Comparison of ENCODE assay signal across 1 cellular context in the genomic region with DNA sequence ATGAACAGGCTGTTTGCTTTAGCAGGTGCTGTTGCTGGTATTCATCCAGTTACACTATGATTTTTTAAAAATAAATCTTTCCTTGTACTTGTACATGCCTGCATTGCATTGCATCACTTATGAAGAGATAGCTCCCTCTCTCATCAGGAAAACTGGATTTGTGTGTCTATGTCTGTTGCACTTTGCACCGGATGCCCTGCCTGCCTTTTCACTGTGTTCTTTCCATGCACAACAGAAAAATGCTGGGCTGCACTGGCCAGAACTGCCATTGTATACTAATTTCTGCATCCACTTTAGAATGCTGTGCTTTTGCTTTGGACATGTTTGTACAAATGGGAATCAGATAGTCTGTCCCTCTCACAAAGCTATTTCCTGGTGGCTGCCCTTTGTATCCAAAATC.
TF ChIP-seq lines count a peak whose summit lies in the region.

No MANE protein-coding gene starts in this region.

TF ChIP-seq in HepG2, 621 proteins besides CTCF, POLR2A, EP300 and RAD21 (continued from another document):
- TF ChIP-seq SAP130 (CRISPR knock-in tag; IDR thresholded peaks at IDR 0.05; ENCODE audit: low read depth) = peak; percentile 50
- TF ChIP-seq, protein P1, sequence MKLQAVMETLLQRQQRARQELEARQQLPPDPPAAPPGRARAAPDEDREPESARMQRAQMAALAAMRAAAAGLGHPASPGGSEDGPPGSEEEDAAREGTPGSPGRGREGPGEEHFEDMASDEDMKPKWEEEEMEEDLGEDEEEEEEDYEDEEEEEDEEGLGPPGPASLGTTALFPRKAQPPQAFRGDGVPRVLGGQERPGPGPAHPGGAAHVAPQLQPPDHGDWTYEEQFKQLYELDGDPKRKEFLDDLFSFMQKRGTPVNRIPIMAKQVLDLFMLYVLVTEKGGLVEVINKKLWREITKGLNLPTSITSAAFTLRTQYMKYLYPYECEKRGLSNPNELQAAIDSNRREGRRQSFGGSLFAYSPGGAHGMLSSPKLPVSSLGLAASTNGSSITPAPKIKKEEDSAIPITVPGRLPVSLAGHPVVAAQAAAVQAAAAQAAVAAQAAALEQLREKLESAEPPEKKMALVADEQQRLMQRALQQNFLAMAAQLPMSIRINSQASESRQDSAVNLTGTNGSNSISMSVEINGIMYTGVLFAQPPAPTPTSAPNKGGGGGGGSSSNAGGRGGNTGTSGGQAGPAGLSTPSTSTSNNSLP (IDR thresholded peaks at IDR 0.05; ENCODE audit: low read depth, low read length) = peak; percentile 75
- no peak for TF ChIP-seq CBX2 (IDR thresholded peaks at IDR 0.05; ENCODE audit: low read depth, low read length)
- no peak for TF ChIP-seq CBX2 (CRISPR knock-in tag; IDR thresholded peaks at IDR 0.05; ENCODE audit: low read depth)
- peak; percentile 53; the same call in 1 of the 2 replicates for TF ChIP-seq HNF4G (IDR thresholded peaks at IDR 0.05; ENCODE audit: borderline replicate concordance, low read depth, low read length)
- TF ChIP-seq HNF4G (CRISPR knock-in tag; IDR thresholded peaks at IDR 0.05; ENCODE audit: borderline replicate concordance, low read depth) = peak; percentile 33; the same call in 1 of the 2 replicates
- peak; percentile 54; the same call in 1 of the 2 replicates for TF ChIP-seq ZKSCAN8 (CRISPR knock-in tag; IDR thresholded peaks at IDR 0.05; ENCODE audit: borderline replicate concordance)
- TF ChIP-seq ETV5 (CRISPR knock-in tag; IDR thresholded peaks at IDR 0.05; ENCODE audit: borderline replicate concordance) = peak; percentile 93
- no peak for TF ChIP-seq CBFB (CRISPR knock-in tag; IDR thresholded peaks at IDR 0.05)
- peak; percentile 90 for TF ChIP-seq SALL1 (CRISPR knock-in tag; IDR thresholded peaks at IDR 0.05)
- TF ChIP-seq POGZ (CRISPR knock-in tag; IDR thresholded peaks at IDR 0.05) = peak; percentile 70
- no peak for TF ChIP-seq FOXP1 (IDR thresholded peaks at IDR 0.05)
- peak; percentile 34; the same call in 1 of the 2 replicates for TF ChIP-seq FOXP1 (CRISPR knock-in tag; IDR thresholded peaks at IDR 0.05)
- TF ChIP-seq, protein P2, sequence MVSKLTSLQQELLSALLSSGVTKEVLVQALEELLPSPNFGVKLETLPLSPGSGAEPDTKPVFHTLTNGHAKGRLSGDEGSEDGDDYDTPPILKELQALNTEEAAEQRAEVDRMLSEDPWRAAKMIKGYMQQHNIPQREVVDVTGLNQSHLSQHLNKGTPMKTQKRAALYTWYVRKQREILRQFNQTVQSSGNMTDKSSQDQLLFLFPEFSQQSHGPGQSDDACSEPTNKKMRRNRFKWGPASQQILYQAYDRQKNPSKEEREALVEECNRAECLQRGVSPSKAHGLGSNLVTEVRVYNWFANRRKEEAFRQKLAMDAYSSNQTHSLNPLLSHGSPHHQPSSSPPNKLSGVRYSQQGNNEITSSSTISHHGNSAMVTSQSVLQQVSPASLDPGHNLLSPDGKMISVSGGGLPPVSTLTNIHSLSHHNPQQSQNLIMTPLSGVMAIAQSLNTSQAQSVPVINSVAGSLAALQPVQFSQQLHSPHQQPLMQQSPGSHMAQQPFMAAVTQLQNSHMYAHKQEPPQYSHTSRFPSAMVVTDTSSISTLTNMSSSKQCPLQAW (CRISPR knock-in tag; IDR thresholded peaks at IDR 0.05) = 0 out of 2 replicates have a peak, but pooled peaks have one; percentile 38
- peak; percentile 48 for TF ChIP-seq SKI (IDR thresholded peaks at IDR 0.05; ENCODE audit: partially characterized antibody)
- TF ChIP-seq ZNF775 (CRISPR knock-in tag; IDR thresholded peaks at IDR 0.05; ENCODE audit: borderline replicate concordance) = no peak
- TF ChIP-seq, protein P3, sequence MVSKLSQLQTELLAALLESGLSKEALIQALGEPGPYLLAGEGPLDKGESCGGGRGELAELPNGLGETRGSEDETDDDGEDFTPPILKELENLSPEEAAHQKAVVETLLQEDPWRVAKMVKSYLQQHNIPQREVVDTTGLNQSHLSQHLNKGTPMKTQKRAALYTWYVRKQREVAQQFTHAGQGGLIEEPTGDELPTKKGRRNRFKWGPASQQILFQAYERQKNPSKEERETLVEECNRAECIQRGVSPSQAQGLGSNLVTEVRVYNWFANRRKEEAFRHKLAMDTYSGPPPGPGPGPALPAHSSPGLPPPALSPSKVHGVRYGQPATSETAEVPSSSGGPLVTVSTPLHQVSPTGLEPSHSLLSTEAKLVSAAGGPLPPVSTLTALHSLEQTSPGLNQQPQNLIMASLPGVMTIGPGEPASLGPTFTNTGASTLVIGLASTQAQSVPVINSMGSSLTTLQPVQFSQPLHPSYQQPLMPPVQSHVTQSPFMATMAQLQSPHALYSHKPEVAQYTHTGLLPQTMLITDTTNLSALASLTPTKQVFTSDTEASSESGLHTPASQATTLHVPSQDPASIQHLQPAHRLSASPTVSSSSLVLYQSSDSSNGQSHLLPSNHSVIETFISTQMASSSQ (IDR thresholded peaks at IDR 0.05; ENCODE audit: low read depth) = no peak
- TF ChIP-seq, protein P3 (CRISPR knock-in tag; IDR thresholded peaks at IDR 0.05; ENCODE audit: borderline replicate concordance) = 0 out of 2 replicates have a peak, but pooled peaks have one; percentile 18
- TF ChIP-seq, protein P4, sequence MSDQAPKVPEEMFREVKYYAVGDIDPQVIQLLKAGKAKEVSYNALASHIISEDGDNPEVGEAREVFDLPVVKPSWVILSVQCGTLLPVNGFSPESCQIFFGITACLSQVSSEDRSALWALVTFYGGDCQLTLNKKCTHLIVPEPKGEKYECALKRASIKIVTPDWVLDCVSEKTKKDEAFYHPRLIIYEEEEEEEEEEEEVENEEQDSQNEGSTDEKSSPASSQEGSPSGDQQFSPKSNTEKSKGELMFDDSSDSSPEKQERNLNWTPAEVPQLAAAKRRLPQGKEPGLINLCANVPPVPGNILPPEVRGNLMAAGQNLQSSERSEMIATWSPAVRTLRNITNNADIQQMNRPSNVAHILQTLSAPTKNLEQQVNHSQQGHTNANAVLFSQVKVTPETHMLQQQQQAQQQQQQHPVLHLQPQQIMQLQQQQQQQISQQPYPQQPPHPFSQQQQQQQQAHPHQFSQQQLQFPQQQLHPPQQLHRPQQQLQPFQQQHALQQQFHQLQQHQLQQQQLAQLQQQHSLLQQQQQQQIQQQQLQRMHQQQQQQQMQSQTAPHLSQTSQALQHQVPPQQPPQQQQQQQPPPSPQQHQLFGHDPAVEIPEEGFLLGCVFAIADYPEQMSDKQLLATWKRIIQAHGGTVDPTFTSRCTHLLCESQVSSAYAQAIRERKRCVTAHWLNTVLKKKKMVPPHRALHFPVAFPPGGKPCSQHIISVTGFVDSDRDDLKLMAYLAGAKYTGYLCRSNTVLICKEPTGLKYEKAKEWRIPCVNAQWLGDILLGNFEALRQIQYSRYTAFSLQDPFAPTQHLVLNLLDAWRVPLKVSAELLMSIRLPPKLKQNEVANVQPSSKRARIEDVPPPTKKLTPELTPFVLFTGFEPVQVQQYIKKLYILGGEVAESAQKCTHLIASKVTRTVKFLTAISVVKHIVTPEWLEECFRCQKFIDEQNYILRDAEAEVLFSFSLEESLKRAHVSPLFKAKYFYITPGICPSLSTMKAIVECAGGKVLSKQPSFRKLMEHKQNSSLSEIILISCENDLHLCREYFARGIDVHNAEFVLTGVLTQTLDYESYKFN (CRISPR knock-in tag; conservative IDR thresholded peaks at IDR 0.05) = peak; percentile 82
- TF ChIP-seq CBX5 (CRISPR knock-in tag; IDR thresholded peaks at IDR 0.05; ENCODE audit: borderline replicate concordance) = 0 out of 2 replicates have a peak, but pooled peaks have one; percentile 37
- TF ChIP-seq, protein P5, sequence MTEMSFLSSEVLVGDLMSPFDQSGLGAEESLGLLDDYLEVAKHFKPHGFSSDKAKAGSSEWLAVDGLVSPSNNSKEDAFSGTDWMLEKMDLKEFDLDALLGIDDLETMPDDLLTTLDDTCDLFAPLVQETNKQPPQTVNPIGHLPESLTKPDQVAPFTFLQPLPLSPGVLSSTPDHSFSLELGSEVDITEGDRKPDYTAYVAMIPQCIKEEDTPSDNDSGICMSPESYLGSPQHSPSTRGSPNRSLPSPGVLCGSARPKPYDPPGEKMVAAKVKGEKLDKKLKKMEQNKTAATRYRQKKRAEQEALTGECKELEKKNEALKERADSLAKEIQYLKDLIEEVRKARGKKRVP (CRISPR knock-in tag; IDR thresholded peaks at IDR 0.05) = peak in 1 of 2 experiments; percentile 91; a peak in 2 of 4 replicates
- TF ChIP-seq ELF3 (CRISPR knock-in tag; IDR thresholded peaks at IDR 0.05) = peak; percentile 71; the same call in 1 of the 2 replicates
- TF ChIP-seq IRF2 (CRISPR knock-in tag; IDR thresholded peaks at IDR 0.05) = 0 out of 2 replicates have a peak, but pooled peaks have one; percentile 48
- TF ChIP-seq NFE2 (CRISPR knock-in tag; IDR thresholded peaks at IDR 0.05) = no peak
- TF ChIP-seq MIER2 (CRISPR knock-in tag; IDR thresholded peaks at IDR 0.05) = 0 out of 2 replicates have a peak, but pooled peaks have one; percentile 10
- TF ChIP-seq ZNF678 (CRISPR knock-in tag; IDR thresholded peaks at IDR 0.05) = no peak
- TF ChIP-seq HDAC2 (CRISPR knock-in tag; IDR thresholded peaks at IDR 0.05) = 0 out of 2 replicates have a peak, but pooled peaks have one; percentile 39
- TF ChIP-seq NFIC (IDR thresholded peaks at IDR 0.05; ENCODE audit: low read length) = no peak; the same call in 1 of the 2 replicates
- TF ChIP-seq KDM6A (CRISPR knock-in tag; IDR thresholded peaks at IDR 0.05; ENCODE audit: low read depth) = peak; percentile 18; the same call in 1 of the 2 replicates
- TF ChIP-seq RCOR2 (CRISPR knock-in tag; IDR thresholded peaks at IDR 0.05) = peak; percentile 49; the same call in 1 of the 2 replicates
